13 cellular contexts compared by ENCODE assay signal in the genomic region with DNA sequence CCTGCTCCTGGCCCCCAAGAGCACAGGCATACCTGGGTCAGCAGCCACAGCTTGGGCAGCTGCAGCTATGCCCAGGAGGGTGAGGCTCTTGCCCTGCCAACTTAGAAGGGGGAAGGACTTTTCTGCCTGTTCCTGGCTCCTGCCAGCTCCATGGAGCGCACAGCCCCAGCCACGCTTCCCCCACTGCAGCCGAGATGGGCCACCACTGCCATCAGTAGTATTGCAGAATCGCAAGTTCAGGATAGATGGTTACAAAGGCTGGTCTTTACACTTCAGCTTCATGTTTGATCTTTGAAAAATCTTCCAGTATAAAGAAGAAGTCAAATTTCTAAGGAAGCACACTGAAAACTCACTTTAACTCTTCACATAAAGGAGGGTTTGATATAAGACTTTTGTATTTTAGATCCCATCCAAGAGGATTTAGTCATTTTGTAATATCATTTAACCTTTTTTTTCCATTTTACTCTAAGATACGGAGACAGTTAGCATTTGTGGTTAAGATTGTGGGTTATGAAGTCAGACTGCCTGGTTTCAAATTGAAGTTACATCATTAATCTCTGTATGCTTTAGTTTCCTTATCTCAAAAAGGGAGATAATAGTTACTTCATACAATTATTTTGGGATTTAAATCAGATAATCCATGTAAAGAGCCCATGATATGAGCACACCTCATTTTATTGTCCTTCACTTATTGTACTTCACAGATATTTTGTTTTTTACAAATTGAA.
A peak's percentile ranks its signal among the peaks of the same experiment; 100 is the strongest.
DNase-seq lines count a peak whose midpoint lies in the region; ATAC-seq and TF ChIP-seq lines count a peak whose summit lies in the region.
"Had no signal": no experiment of that assay in that cellular context is flagged by ENCODE, and none has a peak within 500 bp of the region (broad histone marks: within the 10 kb centered on the region; RNA-seq: fewer than 3 reads in every experiment).

No MANE protein-coding gene starts in this region.

- no peak overlapping the region for H3K4me3 Mint-ChIP-seq in HFFc6
- peak overlapping the region; percentile 7 for H3K4me3 Mint-ChIP-seq in T-helper 1 cell treated with Interleukin-12 subunit alpha and Interleukin-12 subunit beta and Interleukin-4 antibody, amounts not matched to agents 30 μg/mL and 1 μg/mL, for 36 hours

- no peak overlapping the region for H3K4me3 ChIP-seq in choroid plexus epithelial cell (ENCODE audit: low read depth, low read length)

- peaks cover 35% of the 10 kb centered on the region for H3K36me3 Mint-ChIP-seq in HFFc6 (ENCODE audit: low read depth)
- H3K36me3 Mint-ChIP-seq in T-helper 1 cell treated with Interleukin-12 subunit alpha and Interleukin-12 subunit beta and Interleukin-4 antibody, amounts not matched to agents 30 μg/mL and 1 μg/mL, for 36 hours (ENCODE audit: low read depth), result peaks cover 23% of the 10 kb centered on the region

- no peak for ATAC-seq in GM21786 (IDR thresholded peaks at IDR 0.05; ENCODE audit: unreplicated experiment)
- ATAC-seq in GM19328 (IDR thresholded peaks at IDR 0.05; ENCODE audit: unreplicated experiment), result no peak

- no peaks in the 10 kb centered on the region for H3K9me3 Mint-ChIP-seq in HFFc6
- peaks cover 6% of the 10 kb centered on the region for H3K9me3 Mint-ChIP-seq in T-helper 1 cell treated with Interleukin-12 subunit alpha and Interleukin-12 subunit beta and Interleukin-4 antibody, amounts not matched to agents 30 μg/mL and 1 μg/mL, for 36 hours

- no peaks in the 10 kb centered on the region; the same call in 1 of the 2 replicates for H3K27me3 Mint-ChIP-seq in HFFc6 (ENCODE audit: insufficient read depth)
- no peaks in the 10 kb centered on the region for H3K27me3 Mint-ChIP-seq in T-helper 1 cell treated with Interleukin-12 subunit alpha and Interleukin-12 subunit beta and Interleukin-4 antibody, amounts not matched to agents 30 μg/mL and 1 μg/mL, for 36 hours (ENCODE audit: low read depth)

- peaks cover 78% of the 10 kb centered on the region for H3K4me1 Mint-ChIP-seq in HFFc6 (ENCODE audit: low read depth)
- peaks cover 22% of the 10 kb centered on the region for H3K4me1 Mint-ChIP-seq in T-helper 1 cell treated with Interleukin-12 subunit alpha and Interleukin-12 subunit beta and Interleukin-4 antibody, amounts not matched to agents 30 μg/mL and 1 μg/mL, for 36 hours (ENCODE audit: low read depth)

- DNase-seq in A172 (ENCODE audit: low spot score) (peak; percentile 43), HFFc6 (no peak), choroid plexus epithelial cell (ENCODE audit: low read depth) (peak; percentile 47), GM03348 (ENCODE audit: low spot score) (no peak), pons (ENCODE audit: low spot score) (no peak)
- DNase-seq: amygdala, kidney, NCI-H2029 treated with DMSO at 0.1 percent for 48 hours, NCI-H774, retina had no signal

- TF ChIP-seq CTCF in HFFc6 (IDR thresholded peaks at IDR 0.05), result no peak
- no peak for TF ChIP-seq CTCF in choroid plexus epithelial cell (conservative IDR thresholded peaks at IDR 0.05; ENCODE audit: low read depth, low read length)

- peak overlapping the region; percentile 65 for H3K27ac Mint-ChIP-seq in HFFc6
- peak overlapping the region; percentile 79 for H3K27ac Mint-ChIP-seq in T-helper 1 cell treated with Interleukin-12 subunit alpha and Interleukin-12 subunit beta and Interleukin-4 antibody, amounts not matched to agents 30 μg/mL and 1 μg/mL, for 36 hours

Comparison
In these comparisons a context has a peak if more than half of its experiments do, and no peak if none do; other contexts are left out.
1. DNase-seq: peak in A172 (single experiment) and choroid plexus epithelial cell (single experiment); none in HFFc6 (single experiment), GM03348 (single experiment) and pons (single experiment).